ENCODE assay signal across 8 cellular contexts in genomic region chr2:121897335-121897970, GRCh38.
DNase-seq lines count a peak whose midpoint lies in the region; ATAC-seq and TF ChIP-seq lines count a peak whose summit lies in the region.

No MANE protein-coding gene starts in this region.

- no peaks in the 10 kb centered on the region for H3K36me3 ChIP-seq in kidney epithelial cell (ENCODE audit: control insufficient read depth, insufficient read depth, low read length)
- H3K36me3 ChIP-seq in left lung: no peaks in the 10 kb centered on the region
- no peaks in the 10 kb centered on the region for H3K36me3 ChIP-seq in body of pancreas (replicated peaks in 1 of 2; ENCODE audit: insufficient read depth in 1 of 2, low read depth in 2 of 2)

- H3K4me3 ChIP-seq in kidney epithelial cell (ENCODE audit: low read depth, low read length): no peak overlapping the region
- no peak overlapping the region for H3K4me3 ChIP-seq in left lung
- no peak overlapping the region for H3K4me3 ChIP-seq in body of pancreas

- no peak overlapping the region for H3K27ac ChIP-seq in left lung
- H3K27ac ChIP-seq in body of pancreas: no peak overlapping the region

- peak; percentile 25 for DNase-seq in stimulated activated CD4-positive, alpha-beta T cell treated with anti-CD3 and anti-CD28 coated beads, Interleukin-1b, Interleukin-23, amount 100 ng/mL, for 48 hours
- DNase-seq in stimulated activated CD4-positive, alpha-beta T cell treated with anti-CD3 and anti-CD28 coated beads, Interleukin-4, amount 100 ng/mL, for 4 hours: no peak
- peak; percentile 52 for DNase-seq in SKM-1 treated with dmso at 0.1 percent for 144 hours (lab: John Stamatoyannopoulos, UW; ENCODE audit: unreplicated experiment)
- DNase-seq in kidney epithelial cell (ENCODE audit: low read depth): no peak
- DNase-seq in left lung: no peak
- DNase-seq in body of pancreas: no peak

- ATAC-seq in GM21737 (IDR thresholded peaks at IDR 0.05; ENCODE audit: unreplicated experiment): peak; percentile 50
- ATAC-seq in left lung: no peak
- ATAC-seq in body of pancreas: no peak

- no peak for TF ChIP-seq EP300 in Ishikawa (IDR thresholded peaks at IDR 0.05; ENCODE audit: borderline replicate concordance)

- H3K27me3 ChIP-seq in kidney epithelial cell (ENCODE audit: control insufficient read depth, insufficient read depth, low read length) (no peaks in the 10 kb centered on the region), left lung (peaks cover 0 to 4% of the 10 kb centered on the region in 2 donors), body of pancreas (no peaks in the 10 kb centered on the region)

- TF ChIP-seq POLR2A in body of pancreas (IDR thresholded peaks at IDR 0.05): no peak

- TF ChIP-seq CTCF in kidney epithelial cell (IDR thresholded peaks at IDR 0.05; ENCODE audit: insufficient read depth, low read length, poor library complexity, severe bottlenecking) (peak; percentile 38), left lung (IDR thresholded peaks at IDR 0.05) (peak in 1 of 2 donors; percentile 10), body of pancreas (IDR thresholded peaks at IDR 0.05) (no peak)

- intact Hi-C loops in left lung (cut with DNase I): no loop called here
- intact Hi-C loops in body of pancreas (cut with DNase I): no loop called here

- 57 to 73% methylated on average over 4 to 5 of the region's 5 CpGs for WGBS in body of pancreas, 2 donors

- H3K4me1 ChIP-seq in left lung: no peaks in the 10 kb centered on the region
- H3K4me1 ChIP-seq in body of pancreas: no peaks in the 10 kb centered on the region

- TF ChIP-seq RAD21 in Ishikawa (IDR thresholded peaks at IDR 0.05; ENCODE audit: low read depth): peak; percentile 78

- H3K9me3 ChIP-seq in left lung (no peaks in the 10 kb centered on the region), body of pancreas (no peaks in the 10 kb centered on the region)

TF ChIP-seq in Ishikawa, 13 proteins besides CTCF, POLR2A, EP300 and RAD21:
- TF ChIP-seq EGR1 (IDR thresholded peaks at IDR 0.05) (no peak), ZBTB7A (IDR thresholded peaks at IDR 0.05; ENCODE audit: low read depth) (no peak), REST (IDR thresholded peaks at IDR 0.05; ENCODE audit: low read depth) (no peak), FOXM1 (IDR thresholded peaks at IDR 0.05; ENCODE audit: borderline replicate concordance, low read depth) (no peak), TEAD4 (IDR thresholded peaks at IDR 0.05) (no peak), YY1 (IDR thresholded peaks at IDR 0.05; ENCODE audit: low read depth) (peak; percentile 81), USF1 (IDR thresholded peaks at IDR 0.05) (no peak), TCF12 (IDR thresholded peaks at IDR 0.05; ENCODE audit: low read depth) (no peak)

Comparison
In these comparisons a context has a peak if more than half of its experiments do, and no peak if none do; other contexts are left out.
1. DNase-seq: peak in stimulated activated CD4-positive, alpha-beta T cell treated with anti-CD3 and anti-CD28 coated beads, Interleukin-1b, Interleukin-23, amount 100 ng/mL, for 48 hours (single experiment) and SKM-1 treated with dmso at 0.1 percent for 144 hours (single experiment); none in stimulated activated CD4-positive, alpha-beta T cell treated with anti-CD3 and anti-CD28 coated beads, Interleukin-4, amount 100 ng/mL, for 4 hours (0 of 2), kidney epithelial cell (single experiment), left lung (0 of 2) and body of pancreas (0 of 4).